18 cellular contexts compared by ENCODE assay signal in the genomic region with DNA sequence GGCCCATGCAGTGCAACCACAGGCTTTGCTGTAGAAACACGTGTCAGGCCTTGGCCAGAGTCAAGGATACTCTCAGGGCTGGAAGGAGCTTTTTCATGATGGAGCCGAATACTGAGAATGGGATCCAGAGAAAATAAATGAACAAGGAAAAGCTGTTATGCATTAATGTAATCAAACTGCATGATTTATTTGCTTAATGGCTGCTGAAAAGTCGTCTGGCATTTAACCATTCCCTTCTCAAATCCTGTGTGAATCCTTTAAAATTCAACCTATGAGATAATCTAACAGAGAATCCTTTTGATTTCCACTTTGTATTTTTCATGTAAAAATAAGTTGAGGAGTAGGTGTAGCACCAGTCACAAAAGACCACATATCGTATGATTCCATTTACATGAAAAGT. TPM values are rescaled to one million over a fixed set of nuclear protein-coding genes. Genes with fewer than 3 reads are reported as not detected.
"Had no signal": no experiment of that assay in that cellular context is flagged by ENCODE, and none has a peak within 500 bp of the region (broad histone marks: within the 10 kb centered on the region; RNA-seq: fewer than 3 reads in every experiment).

No MANE protein-coding gene starts in this region.

- DNase-seq: dermis blood vessel endothelial cell; dorsolateral prefrontal cortex; effector CD4-positive, alpha-beta T cell; effector memory CD4-positive, alpha-beta T cell; foreskin keratinocyte; heart left ventricle; hippocampal formation; left cardiac atrium; left lung; left ventricle myocardium superior; lower lobe of right lung; mesenchymal stem cell; midbrain had no signal

- H3K36me3 ChIP-seq: esophagus muscularis mucosa, gastroesophageal sphincter, heart left ventricle, left lung, lower lobe of right lung had no signal

- H3K4me3 ChIP-seq: coronary artery, dorsolateral prefrontal cortex, esophagus muscularis mucosa, gastroesophageal sphincter, heart left ventricle, left lung, lower lobe of right lung had no signal

- H3K9me3 ChIP-seq: esophagus muscularis mucosa, gastroesophageal sphincter, heart left ventricle, left lung, lower lobe of right lung had no signal

- H3K4me1 ChIP-seq: foreskin keratinocyte, left lung, lower lobe of right lung had no signal

- H3K27ac ChIP-seq: coronary artery, dorsolateral prefrontal cortex, esophagus muscularis mucosa, foreskin keratinocyte, gastroesophageal sphincter, left lung, lower lobe of right lung had no signal

- H3K27me3 ChIP-seq: dorsolateral prefrontal cortex, esophagus muscularis mucosa, foreskin keratinocyte, gastroesophageal sphincter, heart left ventricle, left lung had no signal

RNA-seq across cellular contexts. Expression of a gene that starts 24.1 kb away (rescaled TPM):
- total RNA-seq: foreskin keratinocyte, mononuclear cell had no signal
- polyA plus RNA-seq: foreskin keratinocyte, keratinocyte had no signal
